11 cellular contexts compared by ENCODE assay signal in the genomic region with DNA sequence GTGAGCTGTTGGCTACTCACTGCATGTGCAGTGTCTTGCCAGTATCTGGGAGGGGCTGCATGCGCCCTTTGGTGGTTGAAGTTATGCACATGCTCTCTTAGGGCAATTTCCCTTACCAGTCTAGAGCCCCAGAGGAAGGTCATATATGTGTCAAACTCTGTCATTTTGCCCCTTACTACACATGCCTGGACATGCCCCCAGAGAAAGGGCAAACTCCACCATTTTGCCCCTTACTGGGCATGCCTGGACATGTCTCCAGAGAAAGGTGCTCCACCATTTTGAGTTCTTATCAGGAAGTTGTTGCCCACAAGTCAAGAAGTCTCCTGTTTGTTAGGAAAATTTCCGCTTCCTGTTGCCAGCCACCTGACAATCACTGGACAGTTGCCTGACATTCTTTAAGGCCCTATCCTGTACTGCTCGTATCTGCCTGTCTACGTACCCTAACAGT. TPM values are rescaled to one million over a fixed set of nuclear protein-coding genes. Genes with fewer than 3 reads are reported as not detected.
DNase-seq lines count a peak whose midpoint lies in the region; ATAC-seq and TF ChIP-seq lines count a peak whose summit lies in the region.
"Had no signal": no experiment of that assay in that cellular context is flagged by ENCODE, and none has a peak within 500 bp of the region (broad histone marks: within the 10 kb centered on the region; RNA-seq: fewer than 3 reads in every experiment).

No MANE protein-coding gene starts in this region.

- no peak overlapping the region for H3K4me3 Mint-ChIP-seq in activated T-helper 17 cell treated with anti-CD3 and anti-CD28 coated beads, Interleukin-2, amount 50 U/mL, for 72 hours

- no CpG with 5 or more reads among the region's 4 CpGs for WGBS in trophoblast cell (ENCODE audit: extremely low coverage, insufficient coverage, insufficient read length)

- no peak overlapping the region for H3K27ac ChIP-seq in trophoblast cell (ENCODE audit: low read depth, low read length)
- H3K27ac ChIP-seq: gastrocnemius medialis had no signal

- H3K36me3 Mint-ChIP-seq in activated T-helper 17 cell treated with anti-CD3 and anti-CD28 coated beads, Interleukin-2, amount 50 U/mL, for 72 hours (ENCODE audit: low read depth): no peaks in the 10 kb centered on the region

- H3K79me1 ChIP-seq in trophoblast cell (ENCODE audit: low read length): peaks cover 3% of the 10 kb centered on the region

- TF ChIP-seq POLR2A in GM18505 (IDR thresholded peaks at IDR 0.05; ENCODE audit: borderline replicate concordance, extremely low read depth, insufficient read depth, insufficient read length): no peak

- H3K4me1 ChIP-seq in trophoblast cell (ENCODE audit: control insufficient read depth in 1 of 2, insufficient read depth in 2 of 2, low read length in 2 of 2): peaks cover 0 to 3% of the 10 kb centered on the region in 2 experiments
- H3K4me1 ChIP-seq: gastrocnemius medialis had no signal

- H3K36me3 ChIP-seq in trophoblast cell (ENCODE audit: control insufficient read depth in 1 of 2, insufficient read depth in 2 of 2, low read length in 2 of 2): no peaks in the 10 kb centered on the region
- H3K36me3 ChIP-seq: gastrocnemius medialis had no signal

- no peak overlapping the region for H3K23ac ChIP-seq in trophoblast cell (ENCODE audit: low read length)

- no peaks in the 10 kb centered on the region for H3K9me3 Mint-ChIP-seq in activated T-helper 17 cell treated with anti-CD3 and anti-CD28 coated beads, Interleukin-2, amount 50 U/mL, for 72 hours

- H3K18ac ChIP-seq in trophoblast cell (ENCODE audit: low read length): peak overlapping the region; percentile 68

- ATAC-seq in HG03378 (IDR thresholded peaks at IDR 0.05; ENCODE audit: unreplicated experiment): peak; percentile 47
- ATAC-seq in activated T-helper 17 cell treated with anti-CD3 and anti-CD28 coated beads, Interleukin-2, amount 50 U/mL, for 72 hours (replicated peaks): peak; percentile 44
- ATAC-seq in GM18505 (IDR thresholded peaks at IDR 0.05; ENCODE audit: unreplicated experiment): no peak
- ATAC-seq: gastrocnemius medialis had no signal

- H3K27me3 ChIP-seq in trophoblast cell (ENCODE audit: insufficient read depth, low read length): no peaks in the 10 kb centered on the region
- H3K27me3 ChIP-seq: gastrocnemius medialis had no signal

- H3K27me3 Mint-ChIP-seq in activated T-helper 17 cell treated with anti-CD3 and anti-CD28 coated beads, Interleukin-2, amount 50 U/mL, for 72 hours: no peaks in the 10 kb centered on the region

- DNase-seq in SKM-1 treated with dmso at 0.1 percent for 144 hours (lab: John Stamatoyannopoulos, UW; ENCODE audit: unreplicated experiment) (peak; percentile 30), SKM-1 (lab: John Stamatoyannopoulos, UW; ENCODE audit: unreplicated experiment) (no peak), trophoblast cell (no peak), ecto neural progenitor cell (ENCODE audit: low spot score) (no peak), posterior cingulate gyrus (no peak)
- DNase-seq: central memory CD4-positive, alpha-beta T cell; gastrocnemius medialis; NCI-H510A had no signal

- H3K9ac ChIP-seq in trophoblast cell (ENCODE audit: low read length): no peak overlapping the region

- no peaks in the 10 kb centered on the region for H3K9me3 ChIP-seq in trophoblast cell (ENCODE audit: insufficient read depth, low read depth, low read length)
- H3K9me3 ChIP-seq: gastrocnemius medialis had no signal

- H3K4me3 ChIP-seq in trophoblast cell (ENCODE audit: low read depth, low read length): no peak overlapping the region
- H3K4me3 ChIP-seq: gastrocnemius medialis had no signal

- H3K4me2 ChIP-seq in trophoblast cell (ENCODE audit: low read length): no peak overlapping the region

- no peak overlapping the region for H2AFZ ChIP-seq in trophoblast cell (ENCODE audit: insufficient read depth, low read length, poor library complexity)

- peak overlapping the region; percentile 7 for H4K12ac ChIP-seq in trophoblast cell (ENCODE audit: low read depth, low read length)

- no peaks in the 10 kb centered on the region for H3K79me2 ChIP-seq in trophoblast cell (ENCODE audit: control insufficient read depth, insufficient read depth, low read length, poor library complexity)

- peak overlapping the region; percentile 70 for H4K91ac ChIP-seq in trophoblast cell (ENCODE audit: low read depth, low read length)

- no peak overlapping the region for H3K4ac ChIP-seq in trophoblast cell (ENCODE audit: low read depth, low read length)

- H3K4me1 Mint-ChIP-seq in activated T-helper 17 cell treated with anti-CD3 and anti-CD28 coated beads, Interleukin-2, amount 50 U/mL, for 72 hours: peaks cover 9% of the 10 kb centered on the region

- peak overlapping the region; percentile 77 for H2BK12ac ChIP-seq in trophoblast cell (ENCODE audit: low read length)

- peak overlapping the region; percentile 29 for H4K8ac ChIP-seq in trophoblast cell (ENCODE audit: low read depth, low read length)

- H2BK5ac ChIP-seq in trophoblast cell (ENCODE audit: low read depth, low read length, poor library complexity): peak overlapping the region; percentile 86

- peak overlapping the region; percentile 77 for H3K27ac Mint-ChIP-seq in activated T-helper 17 cell treated with anti-CD3 and anti-CD28 coated beads, Interleukin-2, amount 50 U/mL, for 72 hours

- H3K14ac ChIP-seq in trophoblast cell (ENCODE audit: low read length): peak overlapping the region; percentile 60

- H2AK5ac ChIP-seq in trophoblast cell (ENCODE audit: low read length): no peak overlapping the region

- intact Hi-C loops in posterior cingulate gyrus (cut with DNase I): no loop called here

- H2BK120ac ChIP-seq in trophoblast cell (ENCODE audit: insufficient read depth, low read length, poor library complexity): peak overlapping the region; percentile 81

RNA-seq across cellular contexts. Expression of gene PLAC8, which starts 56.4 kb away (rescaled TPM):
- total RNA-seq in activated T-helper 17 cell treated with anti-CD3 and anti-CD28 coated beads, Interleukin-2, amount 50 U/mL, for 72 hours: 10 to 100 TPM; 19.9 to 58.9 TPM
- 41.9 and 45.7 TPM in 2 replicates for polyA plus RNA-seq in trophoblast cell (2013)
